In genomic region chr22:35542157-35542971, GRCh38 we compare ENCODE assay signal across 16 cellular contexts. TPM values are rescaled to one million over a fixed set of nuclear protein-coding genes. Genes with fewer than 3 reads are reported as not detected.
A peak's percentile ranks its signal among the peaks of the same experiment; 100 is the strongest.
DNase-seq lines count a peak whose midpoint lies in the region; ATAC-seq and TF ChIP-seq lines count a peak whose summit lies in the region.
"Had no signal": no experiment of that assay in that cellular context is flagged by ENCODE, and none has a peak within 500 bp of the region (broad histone marks: within the 10 kb centered on the region; RNA-seq: fewer than 3 reads in every experiment).

No MANE protein-coding gene starts in this region.

- no peak overlapping the region for H3K4me2 ChIP-seq in OCI-LY7 (ENCODE audit: low read length)

- BruUV-seq in OCI-LY7 (replicated peaks; lab: Mats Ljungman, UMichigan): no TSS peak

- H3K9me3 ChIP-seq in HEK293 (ENCODE audit: control insufficient read depth, insufficient read depth, low read depth, low read length) (no peaks in the 10 kb centered on the region), psoas muscle (no peaks in the 10 kb centered on the region), SJCRH30 (replicated peaks) (no peaks in the 10 kb centered on the region), OCI-LY7 (ENCODE audit: low read length) (no peaks in the 10 kb centered on the region)
- H3K9me3 ChIP-seq: ovary had no signal

- H2AFZ ChIP-seq in OCI-LY7 (ENCODE audit: low read length): no peak overlapping the region

- H3K4me1 Mint-ChIP-seq in CD14-positive monocyte: peaks cover 14% of the 10 kb centered on the region

- DNase-seq in CD14-positive monocyte (ENCODE audit: low spot score): no peak
- no peak for DNase-seq in coronary artery (ENCODE audit: low spot score)
- DNase-seq in psoas muscle: no peak
- DNase-seq in HK-2 (ENCODE audit: unreplicated experiment): no peak
- no peak for DNase-seq in SJCRH30
- no peak for DNase-seq in OCI-LY7 (ENCODE audit: low spot score)
- DNase-seq: activated CD4-positive, CD25-positive, alpha-beta regulatory T cell; activated effector memory CD4-positive, alpha-beta T cell treated with anti-CD3 and anti-CD28 coated beads, Interleukin-2, amount 50 U/mL, for 16 hours; NCI-H1930; ovary; stimulated activated naive CD4-positive, alpha-beta T cell had no signal

- 54 to 75% (median 59%) methylated on average over 15 of the region's 15 CpGs for WGBS in psoas muscle, 3 donors

- peaks cover 0 to 7% (median 4%) of the 10 kb centered on the region in 7 donors for H3K9me3 Mint-ChIP-seq in CD14-positive monocyte

- H3K27ac ChIP-seq in HEK293 (ENCODE audit: extremely low read depth, low read depth, low read length): no peak overlapping the region
- H3K27ac ChIP-seq in coronary artery: no peak overlapping the region
- no peak overlapping the region for H3K27ac ChIP-seq in psoas muscle
- no peak overlapping the region for H3K27ac ChIP-seq in SJCRH30
- no peak overlapping the region for H3K27ac ChIP-seq in OCI-LY7 (ENCODE audit: low read depth, low read length, poor library complexity, severe bottlenecking)
- H3K27ac ChIP-seq: ovary had no signal

- no peaks in the 10 kb centered on the region for H4K20me1 ChIP-seq in OCI-LY7 (ENCODE audit: insufficient read depth, low read length)

- H3K4me1 ChIP-seq in HEK293 (ENCODE audit: control insufficient read depth, insufficient read depth, low read length): no peaks in the 10 kb centered on the region; the same call in 1 of the 2 replicates
- H3K4me1 ChIP-seq in psoas muscle: peaks cover 11% of the 10 kb centered on the region
- H3K4me1 ChIP-seq in SJCRH30: no peaks in the 10 kb centered on the region
- peaks cover 18% of the 10 kb centered on the region for H3K4me1 ChIP-seq in OCI-LY7 (ENCODE audit: insufficient read depth, low read length, poor library complexity, severe bottlenecking)

- ATAC-seq in psoas muscle: no peak
- ATAC-seq in HG02884 (IDR thresholded peaks at IDR 0.05; ENCODE audit: unreplicated experiment): no peak

- H3K4me3 ChIP-seq in HEK293 (ENCODE audit: low read depth, low read length) (no peak overlapping the region), coronary artery (peak overlapping the region; percentile 6), psoas muscle (peak overlapping the region; percentile 71), SJCRH30 (no peak overlapping the region), OCI-LY7 (ENCODE audit: low read depth, low read length, poor library complexity, severe bottlenecking) (no peak overlapping the region)

- no peaks in the 10 kb centered on the region for H3K79me2 ChIP-seq in OCI-LY7 (ENCODE audit: insufficient read depth, low read depth, low read length)

- intact Hi-C loops in CD14-positive monocyte (cut with micrococcal nuclease) (loop anchor here in 1 of 2 donors (10.0 kb wide), 1 partner anchor 198 kb away; no protein-coding TSS in a partner anchor), psoas muscle (cut with DNase I) (no loop called here), OCI-LY7 (cut with micrococcal nuclease; ENCODE audit: unreplicated experiment) (no loop called here)

- POLR2A ChIA-PET in HEK293 (lab: Yijun Ruan, JAX): interaction anchor here (1.1 to 2.1 kb wide), 3 partner anchors 11 to 47 kb away, joined by 3 to 11 read pairs (median 3); no protein-coding TSS in a partner anchor
- POLR2A ChIA-PET in OCI-LY7 (lab: Charles Lee): no interaction called here

- peaks cover 3 to 7% of the 10 kb centered on the region in 2 donors for H3K36me3 Mint-ChIP-seq in CD14-positive monocyte

- peak overlapping the region; percentile 63 to 72 for H3K4me3 Mint-ChIP-seq in CD14-positive monocyte

- TF ChIP-seq CTCF in CD14-positive monocyte (IDR thresholded peaks at IDR 0.05) (no peak), HEK293 (tag by site-specific recombination; IDR thresholded peaks at IDR 0.05) (no peak), coronary artery (IDR thresholded peaks at IDR 0.05) (no peak), psoas muscle (IDR thresholded peaks at IDR 0.05) (no peak), OCI-LY7 (conservative IDR thresholded peaks at IDR 0.05; ENCODE audit: low read length) (no peak)

- H3K27me3 Mint-ChIP-seq in CD14-positive monocyte (ENCODE audit: low read depth in 3 of 3): peaks cover 42 to 65% (median 45%) of the 10 kb centered on the region in 3 donors

- H3K27ac Mint-ChIP-seq in CD14-positive monocyte: peak overlapping the region in 2 of 7 donors; percentile 28 to 73

- CTCF ChIA-PET in HEK293 (lab: Yijun Ruan, JAX): interaction anchor here (0.8 to 3.5 kb wide), 5 partner anchors 9 to 89 kb away, joined by 3 to 26 read pairs (median 8); no protein-coding TSS in a partner anchor
- CTCF ChIA-PET in OCI-LY7 (lab: Charles Lee; ENCODE audit: unreplicated experiment): interaction anchor here (0.9 kb wide), 1 partner anchor 132 kb away, joined by 3 read pairs; no protein-coding TSS in a partner anchor

- no peaks in the 10 kb centered on the region for H3K9me2 ChIP-seq in OCI-LY7 (ENCODE audit: insufficient read depth, low read length)

- H3K27me3 ChIP-seq in psoas muscle (ENCODE audit: insufficient read depth in 3 of 3, low read length in 2 of 3) (peaks cover 0 to 6% (median 0%) of the 10 kb centered on the region in 3 donors), SJCRH30 (peaks cover 27% of the 10 kb centered on the region)
- H3K27me3 ChIP-seq: ovary had no signal

- H3K36me3 ChIP-seq in HEK293 (ENCODE audit: control insufficient read depth in 2 of 2, insufficient read depth in 1 of 2, low read length in 2 of 2): no peaks in the 10 kb centered on the region
- no peaks in the 10 kb centered on the region for H3K36me3 ChIP-seq in psoas muscle (ENCODE audit: insufficient read depth in 1 of 2, low read depth in 1 of 2)
- H3K36me3 ChIP-seq in SJCRH30: no peaks in the 10 kb centered on the region
- H3K36me3 ChIP-seq in OCI-LY7 (ENCODE audit: insufficient read depth, low read length): no peaks in the 10 kb centered on the region
- H3K36me3 ChIP-seq: ovary had no signal

TF ChIP-seq in HEK293, 187 proteins besides CTCF, POLR2A, EP300 and RAD21 (continues in another document):
- TF ChIP-seq ZNF585B (tag by site-specific recombination; IDR thresholded peaks at IDR 0.05): no peak
- peak; percentile 7; the same call in 1 of the 2 replicates for TF ChIP-seq GLIS1 (tag by site-specific recombination; IDR thresholded peaks at IDR 0.05)
- TF ChIP-seq ZNF148 (tag by site-specific recombination; IDR thresholded peaks at IDR 0.05; ENCODE audit: borderline replicate concordance): no peak
- TF ChIP-seq ZBTB44 (tag by site-specific recombination; IDR thresholded peaks at IDR 0.05): no peak
- TF ChIP-seq ZFP3 (tag by site-specific recombination; IDR thresholded peaks at IDR 0.05; ENCODE audit: low read depth): no peak
- TF ChIP-seq GLIS2 (tag by site-specific recombination; IDR thresholded peaks at IDR 0.05): no peak
- peak; percentile 79 for TF ChIP-seq SCRT2 (tag by site-specific recombination; IDR thresholded peaks at IDR 0.05)
- peak; percentile 47; the same call in 1 of the 2 replicates for TF ChIP-seq SCRT1 (tag by site-specific recombination; IDR thresholded peaks at IDR 0.05; ENCODE audit: borderline replicate concordance)
- no peak for TF ChIP-seq ZNF146 (tag by site-specific recombination; IDR thresholded peaks at IDR 0.05)
- peak; percentile 82 for TF ChIP-seq WT1 (tag by site-specific recombination; IDR thresholded peaks at IDR 0.05)
- no peak for TF ChIP-seq OVOL3 (tag by site-specific recombination; IDR thresholded peaks at IDR 0.05)
- peak; percentile 82 for TF ChIP-seq ZIC2 (tag by site-specific recombination; IDR thresholded peaks at IDR 0.05)

RNA-seq across cellular contexts. Expression of gene RASD2, which starts 1.7 kb away (rescaled TPM):
- polyA plus RNA-seq in CD14-positive monocyte: not detected
- total RNA-seq in psoas muscle: 1 to 10 TPM; 3.5 to 6.1 (median 3.7) TPM
- polyA plus RNA-seq in psoas muscle: 1 to 10 TPM; 2.0 to 2.1 (median 2.1) TPM
- total RNA-seq in SJCRH30 (2014; rRNA removed; shearing (Covaris generic)): not detected in 2 replicates
- total RNA-seq in OCI-LY7 (2014; rRNA removed; shearing (Covaris generic)): 0.19 TPM in 1 of 2 replicates, not detected in the other
- total RNA-seq in OCI-LY7 (2022): 0.11 TPM in 1 of 2 replicates, not detected in the other
- total RNA-seq: dermis microvascular lymphatic vessel endothelial cell; HT-29; T-helper 1 cell treated with Interleukin-12 subunit alpha and Interleukin-12 subunit beta and Interleukin-4 antibody, amounts not matched to agents 30 ng/mL and 1 ng/mL, for 36 hours had no signal

Comparison
In these comparisons a context has a peak if more than half of its experiments do, and no peak if none do; other contexts are left out.
1. H3K4me3 ChIP-seq: peak in coronary artery (single experiment) and psoas muscle (single experiment); none in HEK293 (single experiment), SJCRH30 (single experiment) and OCI-LY7 (single experiment).